19 cellular contexts compared by ENCODE assay signal in the genomic region with DNA sequence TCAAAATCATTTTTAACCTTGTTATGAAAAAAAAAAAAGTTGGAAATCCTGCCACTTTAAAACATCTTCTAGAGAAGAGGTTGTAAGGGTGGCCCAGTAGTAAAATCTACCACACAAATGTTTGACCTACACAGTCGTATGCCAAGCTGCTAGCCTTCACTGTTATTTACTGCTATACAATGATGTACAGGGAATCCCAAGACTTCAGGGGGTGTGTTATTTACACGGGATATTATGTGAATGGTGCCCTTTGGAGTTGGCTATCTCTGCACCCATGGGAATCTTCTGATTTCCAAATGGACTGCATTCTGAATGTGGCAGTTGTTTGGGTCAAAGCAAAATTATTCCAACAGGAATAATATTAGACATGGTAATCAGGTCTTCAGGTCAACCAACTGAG. TPM values are rescaled to one million over a fixed set of nuclear protein-coding genes. Genes with fewer than 3 reads are reported as not detected.
DNase-seq lines count a peak whose midpoint lies in the region; ATAC-seq, FAIRE-seq and TF ChIP-seq lines count a peak whose summit lies in the region.
"Had no signal": no experiment of that assay in that cellular context is flagged by ENCODE, and none has a peak within 500 bp of the region (broad histone marks: within the 10 kb centered on the region; RNA-seq: fewer than 3 reads in every experiment).

No MANE protein-coding gene starts in this region.

- no peak for TF ChIP-seq EP300 in tibial nerve (IDR thresholded peaks at IDR 0.05)

- peaks cover 32% of the 10 kb centered on the region for H4K20me1 ChIP-seq in astrocyte (ENCODE audit: insufficient read depth, low read length)

- no peak overlapping the region for H3K4me2 ChIP-seq in astrocyte (ENCODE audit: low read length)
- H3K4me2 ChIP-seq: BLaER1, SK-N-SH had no signal

- TF ChIP-seq CTCF in astrocyte (IDR thresholded peaks at IDR 0.05; ENCODE audit: insufficient read depth, low read depth, low read length) = no peak
- TF ChIP-seq CTCF in type B pancreatic cell (conservative IDR thresholded peaks at IDR 0.05) = no peak
- no peak for TF ChIP-seq CTCF in tibial nerve (IDR thresholded peaks at IDR 0.05)

- H3K4me1 ChIP-seq in astrocyte (ENCODE audit: insufficient read depth, low read length) (no peaks in the 10 kb centered on the region), tibial nerve (peaks cover 0 to 39% (median 11%) of the 10 kb centered on the region in 4 donors)
- H3K4me1 ChIP-seq in naive thymus-derived CD4-positive, alpha-beta T cell (ENCODE audit: control insufficient read depth in 2 of 2, insufficient read depth in 2 of 2, low read length in 2 of 2) = no peaks in the 10 kb centered on the region
- H3K4me1 ChIP-seq: BLaER1, uterus had no signal

- H3K36me3 ChIP-seq in astrocyte (ENCODE audit: insufficient read depth, low read length) = peaks cover 42% of the 10 kb centered on the region
- H3K36me3 ChIP-seq in naive thymus-derived CD4-positive, alpha-beta T cell (ENCODE audit: control insufficient read depth in 2 of 3, insufficient read depth in 3 of 3, low read length in 3 of 3) = peaks cover 9 to 60% (median 16%) of the 10 kb centered on the region in 3 experiments
- peaks cover 3 to 48% (median 7%) of the 10 kb centered on the region in 3 donors for H3K36me3 ChIP-seq in tibial nerve
- H3K36me3 ChIP-seq: uterus had no signal

- no peaks in the 10 kb centered on the region for H3K9me3 Mint-ChIP-seq in activated T-cell treated with anti-CD3 and anti-CD28 coated beads, Interleukin-2, amount 50 U/mL, for 72 hours
- H3K9me3 Mint-ChIP-seq in astrocyte (ENCODE audit: unreplicated experiment) (no peaks in the 10 kb centered on the region), type B pancreatic cell (no peaks in the 10 kb centered on the region)
- no peaks in the 10 kb centered on the region for H3K9me3 Mint-ChIP-seq in naive thymus-derived CD4-positive, alpha-beta T cell
- H3K9me3 Mint-ChIP-seq: H9; stimulated activated naive CD8-positive, alpha-beta T cell treated with anti-CD3 and anti-CD28 coated beads, Interleukin-15, Interleukin-2, amounts not matched to agents 100 ng/mL and 50 ng/mL, for 24 hours had no signal

- no peak for TF ChIP-seq POLR2A in tibial nerve (IDR thresholded peaks at IDR 0.05)

- ATAC-seq in activated T-cell treated with anti-CD3 and anti-CD28 coated beads, Interleukin-2, amount 50 U/mL, for 72 hours (replicated peaks in 1 of 2) = no peak
- ATAC-seq in naive thymus-derived CD4-positive, alpha-beta T cell = no peak
- ATAC-seq in SK-N-SH treated with all-trans-retinoic acid at 6 μM for 48 hours = no peak; the same call in 2 of the 3 replicates

- POLR2A ChIA-PET in naive thymus-derived CD4-positive, alpha-beta T cell (lab: Charles Lee) = interaction anchor here (0.5 to 2.5 kb wide), 9 partner anchors 13 to 170 kb away, joined by 3 to 13 read pairs (median 4); a partner anchor contains a TSS

- no peak overlapping the region for H2AFZ ChIP-seq in astrocyte (ENCODE audit: low read depth, low read length)

- DNase-seq in activated T-cell treated with anti-CD3 and anti-CD28 coated beads, Interleukin-2, amount 50 U/mL, for 72 hours = no peak
- DNase-seq in activated T-cell treated with anti-CD3 and anti-CD28 coated beads, Interleukin-2, amount 50 U/mL, for 1 hour = no peak
- no peak for DNase-seq in astrocyte (ENCODE audit: low read depth)
- no peak for DNase-seq in naive thymus-derived CD4-positive, alpha-beta T cell
- no peak for DNase-seq in type B pancreatic cell (ENCODE audit: extremely low spot score, unreplicated experiment)
- DNase-seq in tibial nerve (ENCODE audit: low spot score in 2 of 2) = no peak
- DNase-seq in midbrain (lab: John Stamatoyannopoulos, UW) = no peak
- DNase-seq: activated CD4-positive, CD25-positive, alpha-beta regulatory T cell treated with anti-CD3 and anti-CD28 coated beads, Interleukin-2, amount 50 U/mL, for 72 hours; activated gamma-delta T cell; GDM1 had no signal

- no peaks in the 10 kb centered on the region for H3K27me3 ChIP-seq in astrocyte (ENCODE audit: insufficient read depth, low read length)
- no peaks in the 10 kb centered on the region for H3K27me3 ChIP-seq in naive thymus-derived CD4-positive, alpha-beta T cell (ENCODE audit: control insufficient read depth in 2 of 2, insufficient read depth in 2 of 2, low read length in 2 of 2)
- no peaks in the 10 kb centered on the region for H3K27me3 ChIP-seq in tibial nerve
- H3K27me3 ChIP-seq: BLaER1, uterus had no signal

- H3K4me3 ChIP-seq in astrocyte (ENCODE audit: insufficient read depth, low read depth, low read length) (no peak overlapping the region), tibial nerve (no peak overlapping the region)
- no peak overlapping the region for H3K4me3 ChIP-seq in naive thymus-derived CD4-positive, alpha-beta T cell (ENCODE audit: low read length)
- H3K4me3 ChIP-seq: BLaER1, uterus had no signal

- H3K36me3 Mint-ChIP-seq in activated T-cell treated with anti-CD3 and anti-CD28 coated beads, Interleukin-2, amount 50 U/mL, for 72 hours (ENCODE audit: insufficient read depth in 2 of 2) = peaks cover 12 to 30% of the 10 kb centered on the region in 2 donors
- peaks cover 17% of the 10 kb centered on the region for H3K36me3 Mint-ChIP-seq in astrocyte (ENCODE audit: low read depth, unreplicated experiment)
- peaks cover 0 to 37% (median 14%) of the 10 kb centered on the region in 5 donors for H3K36me3 Mint-ChIP-seq in naive thymus-derived CD4-positive, alpha-beta T cell
- H3K36me3 Mint-ChIP-seq in type B pancreatic cell = peaks cover 40% of the 10 kb centered on the region

- H3K79me2 ChIP-seq in astrocyte (ENCODE audit: insufficient read depth, low read length) = peaks cover 11% of the 10 kb centered on the region

- intact Hi-C loops in naive thymus-derived CD4-positive, alpha-beta T cell (cut with micrococcal nuclease) = loop anchor here (1.0 to 5.0 kb wide), 8 partner anchors 16 to 222 kb away; a partner anchor contains a TSS

- H3K9ac ChIP-seq in astrocyte (ENCODE audit: low read length) = no peak overlapping the region
- H3K9ac ChIP-seq: BLaER1, SK-N-SH had no signal

- no peak overlapping the region for H3K4me3 Mint-ChIP-seq in activated T-cell treated with anti-CD3 and anti-CD28 coated beads, Interleukin-2, amount 50 U/mL, for 72 hours
- no peak overlapping the region for H3K4me3 Mint-ChIP-seq in astrocyte (ENCODE audit: unreplicated experiment)
- H3K4me3 Mint-ChIP-seq in naive thymus-derived CD4-positive, alpha-beta T cell = no peak overlapping the region
- no peak overlapping the region for H3K4me3 Mint-ChIP-seq in type B pancreatic cell
- H3K4me3 Mint-ChIP-seq: H9; stimulated activated naive CD8-positive, alpha-beta T cell treated with anti-CD3 and anti-CD28 coated beads, Interleukin-15, Interleukin-2, amounts not matched to agents 100 ng/mL and 50 ng/mL, for 24 hours had no signal

- CTCF ChIA-PET in naive thymus-derived CD4-positive, alpha-beta T cell (lab: Charles Lee) = interaction anchor here (0.6 to 3.4 kb wide), 20 partner anchors 8 to 242 kb away, joined by 3 to 41 read pairs (median 6); a partner anchor contains a TSS

- WGBS in tibial nerve, 2 donors = 45 to 53% methylated on average over 2 of the region's 2 CpGs

- no peaks in the 10 kb centered on the region for H3K27me3 Mint-ChIP-seq in activated T-cell treated with anti-CD3 and anti-CD28 coated beads, Interleukin-2, amount 50 U/mL, for 72 hours (ENCODE audit: low read depth)
- H3K27me3 Mint-ChIP-seq in astrocyte (ENCODE audit: low read depth, unreplicated experiment) (no peaks in the 10 kb centered on the region), type B pancreatic cell (no peaks in the 10 kb centered on the region)
- no peaks in the 10 kb centered on the region for H3K27me3 Mint-ChIP-seq in naive thymus-derived CD4-positive, alpha-beta T cell
- H3K27me3 Mint-ChIP-seq: stimulated activated naive CD8-positive, alpha-beta T cell treated with anti-CD3 and anti-CD28 coated beads, Interleukin-15, Interleukin-2, amounts not matched to agents 100 ng/mL and 50 ng/mL, for 24 hours had no signal

- no peaks in the 10 kb centered on the region for H3K9me3 ChIP-seq in astrocyte (ENCODE audit: insufficient read depth, low read depth, low read length)
- no peaks in the 10 kb centered on the region for H3K9me3 ChIP-seq in naive thymus-derived CD4-positive, alpha-beta T cell (ENCODE audit: control insufficient read depth in 2 of 3, low read length in 3 of 3)
- no peaks in the 10 kb centered on the region for H3K9me3 ChIP-seq in tibial nerve
- H3K9me3 ChIP-seq: BLaER1, SK-N-SH, uterus had no signal

- H3K4me1 Mint-ChIP-seq in activated T-cell treated with anti-CD3 and anti-CD28 coated beads, Interleukin-2, amount 50 U/mL, for 72 hours (ENCODE audit: low read depth) = peaks cover 10% of the 10 kb centered on the region
- H3K4me1 Mint-ChIP-seq in astrocyte (ENCODE audit: low read depth, unreplicated experiment) (peaks cover 23% of the 10 kb centered on the region), type B pancreatic cell (ENCODE audit: unreplicated experiment) (peaks cover 23% of the 10 kb centered on the region)
- peaks cover 5 to 23% (median 8%) of the 10 kb centered on the region in 7 donors for H3K4me1 Mint-ChIP-seq in naive thymus-derived CD4-positive, alpha-beta T cell

- no peak overlapping the region for H3K27ac ChIP-seq in astrocyte (ENCODE audit: low read depth, low read length)
- no peak overlapping the region for H3K27ac ChIP-seq in naive thymus-derived CD4-positive, alpha-beta T cell (ENCODE audit: low read depth, low read length)
- H3K27ac ChIP-seq in tibial nerve = peak overlapping the region in 1 of 4 donors; percentile 71
- H3K27ac ChIP-seq: BLaER1 had no signal

- FAIRE-seq in astrocyte (lab: Jason Lieb, UNC) = no peak

- H3K27ac Mint-ChIP-seq in activated T-cell treated with anti-CD3 and anti-CD28 coated beads, Interleukin-2, amount 50 U/mL, for 72 hours = peak overlapping the region; percentile 83
- H3K27ac Mint-ChIP-seq in astrocyte (ENCODE audit: unreplicated experiment) (peak overlapping the region; percentile 59), type B pancreatic cell (peak overlapping the region; percentile 57)
- peak overlapping the region in 5 of 9 donors; percentile 6 to 67 (median 33) for H3K27ac Mint-ChIP-seq in naive thymus-derived CD4-positive, alpha-beta T cell

TF ChIP-seq in SK-N-SH treated with all-trans-retinoic acid at 6 μM for 48 hours, 23 proteins besides CTCF, POLR2A, EP300 and RAD21 (continues in another document):
- TF ChIP-seq ZFP3 (CRISPR knock-in tag; IDR thresholded peaks at IDR 0.05) = no peak
- no peak for TF ChIP-seq BACH2 (CRISPR knock-in tag; IDR thresholded peaks at IDR 0.05; ENCODE audit: borderline replicate concordance)
- TF ChIP-seq ZNF70 (CRISPR knock-in tag; IDR thresholded peaks at IDR 0.05) = no peak

RNA-seq across cellular contexts. Expression of a gene that starts 45.9 kb away (rescaled TPM):
- total RNA-seq in activated T-cell treated with anti-CD3 and anti-CD28 coated beads, Interleukin-2, amount 50 U/mL, for 72 hours = not detected
- not detected in 2 replicates for total RNA-seq in astrocyte
- not detected for total RNA-seq in naive thymus-derived CD4-positive, alpha-beta T cell
- polyA plus RNA-seq in naive thymus-derived CD4-positive, alpha-beta T cell = not detected
- not detected in 2 replicates for total RNA-seq in type B pancreatic cell (ENCODE audit: low replicate concordance)
- not detected for total RNA-seq in tibial nerve
- total RNA-seq: H9, lower leg skin, MCF 10A, osteocyte, uterus had no signal
- polyA plus RNA-seq: SK-N-SH had no signal

Comparison
In these comparisons a context has a peak if more than half of its experiments do, and no peak if none do; other contexts are left out.
1. H3K27ac Mint-ChIP-seq: peak in every context shown above with its lines; median percentile 83 in activated T-cell treated with anti-CD3 and anti-CD28 coated beads, Interleukin-2, amount 50 U/mL, for 72 hours; 59 in astrocyte; 57 in type B pancreatic cell; 33 in naive thymus-derived CD4-positive, alpha-beta T cell.